Comparison of ENCODE assay signal across 17 cellular contexts in genomic region chr13:109166807-109167206, GRCh38.
DNase-seq lines count a peak whose midpoint lies in the region; ATAC-seq, FAIRE-seq and TF ChIP-seq lines count a peak whose summit lies in the region.
"Had no signal": no experiment of that assay in that cellular context is flagged by ENCODE, and none has a peak within 500 bp of the region (broad histone marks: within the 10 kb centered on the region; RNA-seq: fewer than 3 reads in every experiment).

No MANE protein-coding gene starts in this region.

- H3K9me3 ChIP-seq in CD4-positive, alpha-beta T cell (ENCODE audit: control insufficient read depth, low read length) = no peaks in the 10 kb centered on the region
- H3K9me3 ChIP-seq: gastroesophageal sphincter, HAP-1 had no signal

- H3K27ac Mint-ChIP-seq in CD4-positive, alpha-beta T cell = no peak overlapping the region

- H3K27me3 Mint-ChIP-seq in CD4-positive, alpha-beta T cell = peaks cover 9% of the 10 kb centered on the region

- POLR2A ChIA-PET in CD4-positive, alpha-beta T cell (lab: Charles Lee) = no interaction called here

- no peaks in the 10 kb centered on the region for H3K4me1 Mint-ChIP-seq in CD4-positive, alpha-beta T cell (ENCODE audit: low read depth)

- CTCF ChIA-PET in CD4-positive, alpha-beta T cell (lab: Charles Lee) = no interaction called here

- peak; percentile 85 for FAIRE-seq in GM19239 (lab: Jason Lieb, UNC)
- FAIRE-seq: GM12892, HTR-8/SVneo, keratinocyte had no signal

- H3K36me3 Mint-ChIP-seq in CD4-positive, alpha-beta T cell (ENCODE audit: low read depth) = no peaks in the 10 kb centered on the region

- peak; percentile 24 for ATAC-seq in HG02938 (IDR thresholded peaks at IDR 0.05; ENCODE audit: unreplicated experiment)
- ATAC-seq in CD4-positive, alpha-beta T cell (ENCODE audit: poor library complexity) = no peak
- ATAC-seq in GM19351 (IDR thresholded peaks at IDR 0.05; ENCODE audit: unreplicated experiment) = no peak
- ATAC-seq: gastroesophageal sphincter had no signal

- DNase-seq in GM03348 (ENCODE audit: low spot score) = peak; percentile 31
- DNase-seq in GM19239 (ENCODE audit: insufficient read length, low spot score) = peak; percentile 26
- peak; percentile 49 for DNase-seq in LHCN-M2 (ENCODE audit: low read depth)
- no peak for DNase-seq in CD4-positive, alpha-beta T cell
- DNase-seq in NCI-H1105 (lab: John Stamatoyannopoulos, UW) = no peak
- no peak for DNase-seq in NCI-H1092 (lab: John Stamatoyannopoulos, UW)
- DNase-seq: amniotic stem cell, DMS79, NCI-H1105 treated with DMSO at 0.1 percent for 48 hours, SIG-M5 had no signal

- no peak overlapping the region for H3K4me3 Mint-ChIP-seq in CD4-positive, alpha-beta T cell

- no peaks in the 10 kb centered on the region for H3K27me3 ChIP-seq in CD4-positive, alpha-beta T cell (ENCODE audit: control insufficient read depth, insufficient read depth, low read length)
- H3K27me3 ChIP-seq: gastroesophageal sphincter had no signal

- TF ChIP-seq CTCF in CD4-positive, alpha-beta T cell (IDR thresholded peaks at IDR 0.05) = no peak

- no peaks in the 10 kb centered on the region for H3K9me3 Mint-ChIP-seq in CD4-positive, alpha-beta T cell

- H3K27ac ChIP-seq in CD4-positive, alpha-beta T cell (ENCODE audit: low read depth, low read length) = no peak overlapping the region
- H3K27ac ChIP-seq: gastroesophageal sphincter had no signal

- intact Hi-C loops in CD4-positive, alpha-beta T cell (cut with DNase I, micrococcal nuclease) = no loop called here

Comparison
In these comparisons a context has a peak if more than half of its experiments do, and no peak if none do; other contexts are left out.
1. DNase-seq: peak in GM03348 (single experiment), GM19239 (single experiment) and LHCN-M2 (single experiment); none in CD4-positive, alpha-beta T cell (0 of 10), NCI-H1105 (single experiment) and NCI-H1092 (single experiment).